In the genomic region with DNA sequence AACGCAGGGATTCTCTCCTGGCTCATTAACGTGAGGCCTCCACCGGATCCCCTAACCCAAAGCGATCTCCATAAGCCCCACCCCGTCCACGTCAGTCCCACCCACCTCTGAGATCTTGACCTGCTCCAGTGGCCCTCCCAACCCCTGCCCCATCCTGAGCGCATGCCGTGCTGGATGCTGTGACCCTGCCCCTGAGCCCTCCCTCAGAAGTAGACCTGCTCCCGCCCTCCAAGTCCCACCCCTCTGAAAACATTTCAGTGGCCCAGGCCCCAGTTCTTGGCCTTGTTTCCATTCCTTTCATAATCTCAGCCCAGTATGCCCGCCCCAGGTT, we compare ENCODE assay signal across 10 cellular contexts. TPM values are rescaled to one million over a fixed set of nuclear protein-coding genes. Genes with fewer than 3 reads are reported as not detected.
DNase-seq lines count a peak whose midpoint lies in the region; TF ChIP-seq lines count a peak whose summit lies in the region.
"Had no signal": no experiment of that assay in that cellular context is flagged by ENCODE, and none has a peak within 500 bp of the region (broad histone marks: within the 10 kb centered on the region; RNA-seq: fewer than 3 reads in every experiment).

No MANE protein-coding gene starts in this region.

- no peak for DNase-seq in activated T-cell treated with anti-CD3 and anti-CD28 coated beads, Interleukin-2, amount 50 U/mL, for 24 hours
- DNase-seq in activated T-cell treated with anti-CD3 and anti-CD28 coated beads, Interleukin-2, amount 50 U/mL, for 48 hours, result no peak
- DNase-seq in RWPE1 (ENCODE audit: low spot score), result no peak
- peak; percentile 75 for DNase-seq in iPS DF 4.7 (ENCODE audit: extremely low read depth, low spot score)
- DNase-seq in spleen, result peak; percentile 74
- DNase-seq in NCI-H526 treated with DMSO at 0.1 percent for 48 hours (lab: John Stamatoyannopoulos, UW), result no peak
- DNase-seq in OCI-M1 (lab: John Stamatoyannopoulos, UW), result no peak
- DNase-seq in NCI-H510A (lab: John Stamatoyannopoulos, UW), result no peak
- DNase-seq: NCI-H1048 had no signal

- H3K27me3 Mint-ChIP-seq in activated T-cell treated with anti-CD3 and anti-CD28 coated beads, Interleukin-2, amount 50 U/mL, for 24 hours, result peaks cover 51% of the 10 kb centered on the region

- H3K4me1 ChIP-seq in spleen, result peaks cover 8 to 65% (median 48%) of the 10 kb centered on the region in 6 donors

- H3K36me3 Mint-ChIP-seq in activated T-cell treated with anti-CD3 and anti-CD28 coated beads, Interleukin-2, amount 50 U/mL, for 24 hours (ENCODE audit: low read depth), result no peaks in the 10 kb centered on the region

- no peaks in the 10 kb centered on the region for H3K9me3 Mint-ChIP-seq in activated T-cell treated with anti-CD3 and anti-CD28 coated beads, Interleukin-2, amount 50 U/mL, for 24 hours

- peak overlapping the region; percentile 15 for H3K4me3 Mint-ChIP-seq in activated T-cell treated with anti-CD3 and anti-CD28 coated beads, Interleukin-2, amount 50 U/mL, for 24 hours

- TF ChIP-seq POLR2A in spleen (IDR thresholded peaks at IDR 0.05), result no peak

- peaks cover 0 to 4% (median 0%) of the 10 kb centered on the region in 8 donors for H3K9me3 ChIP-seq in spleen
- H3K9me3 ChIP-seq: body of pancreas had no signal

- H3K4me1 Mint-ChIP-seq in activated T-cell treated with anti-CD3 and anti-CD28 coated beads, Interleukin-2, amount 50 U/mL, for 24 hours (ENCODE audit: low read depth), result peaks cover 29% of the 10 kb centered on the region

- CTCF ChIA-PET in RWPE1 (lab: Yijun Ruan, JAX), result no interaction called here

- H3K4me3 ChIP-seq in spleen, result peak overlapping the region in 1 of 8 donors; percentile 53
- H3K4me3 ChIP-seq: body of pancreas had no signal

- POLR2A ChIA-PET in RWPE1 (lab: Yijun Ruan, JAX; ENCODE audit: low non-redundant PET), result no interaction called here

- 28 to 32% (median 30%) methylated on average over 10 of the region's 10 CpGs for WGBS in spleen, 5 donors

- H3K36me3 ChIP-seq in spleen, result no peaks in the 10 kb centered on the region

- peaks cover 0 to 88% (median 24%) of the 10 kb centered on the region in 7 donors for H3K27me3 ChIP-seq in spleen (replicated peaks in 1 of 7)
- H3K27me3 ChIP-seq: body of pancreas had no signal

- no peak overlapping the region for H3K27ac Mint-ChIP-seq in activated T-cell treated with anti-CD3 and anti-CD28 coated beads, Interleukin-2, amount 50 U/mL, for 24 hours

- H3K27ac ChIP-seq in RWPE1, result peak overlapping the region; percentile 84
- H3K27ac ChIP-seq in spleen, result no peak overlapping the region

- TF ChIP-seq CTCF in RWPE1 (conservative IDR thresholded peaks at IDR 0.05; ENCODE audit: low read depth) (no peak), spleen (IDR thresholded peaks at IDR 0.05 in 8 of 11, conservative IDR thresholded peaks at IDR 0.05 in 3 of 11) (no peak)

- intact Hi-C loops in spleen (cut with DNase I; ENCODE audit: low total_unique reads), result no loop called here

RNA-seq across cellular contexts. Expression of gene LMTK3, which starts 19.9 kb away (rescaled TPM):
- 1 to 10 TPM in 6 of 7 donors, under 1 TPM in 1; 0.69 to 4.2 (median 1.5) TPM for total RNA-seq in spleen
- polyA plus RNA-seq in spleen, result 1 to 10 TPM in 1 of 3 donors, under 1 TPM in 2; 0.29 to 1.1 (median 0.37) TPM

RNA-seq across cellular contexts. Expression of gene CYTH2, which starts 22.6 kb away (rescaled TPM):
- 10 to 100 TPM; 31.4 to 66.4 (median 48.2) TPM for total RNA-seq in spleen
- polyA plus RNA-seq in spleen, result 10 to 100 TPM; 22.6 to 44.1 (median 24.6) TPM

RNA-seq across cellular contexts. Expression of gene KCNJ14, which starts 36.4 kb away (rescaled TPM):
- 1 to 10 TPM in 2 of 7 donors, under 1 TPM in 5; 0.43 to 1.4 (median 0.93) TPM for total RNA-seq in spleen
- polyA plus RNA-seq in spleen, result under 1 TPM; 0.26 to 0.61 (median 0.38) TPM

RNA-seq across cellular contexts. Expression of gene GRWD1, which starts 46.0 kb away (rescaled TPM):
- total RNA-seq in spleen, result 10 to 100 TPM; 24.3 to 34.5 (median 26.0) TPM
- polyA plus RNA-seq in spleen, result 10 to 100 TPM in 1 of 3 donors, 1 to 10 TPM in 2; 5.5 to 14.7 (median 9.5) TPM

Comparison
In these comparisons a context has a peak if more than half of its experiments do, and no peak if none do; other contexts are left out.
1. DNase-seq: peak in iPS DF 4.7 (single experiment) and spleen (single experiment); none in activated T-cell treated with anti-CD3 and anti-CD28 coated beads, Interleukin-2, amount 50 U/mL, for 24 hours (single experiment), activated T-cell treated with anti-CD3 and anti-CD28 coated beads, Interleukin-2, amount 50 U/mL, for 48 hours (0 of 2), RWPE1 (single experiment), NCI-H526 treated with DMSO at 0.1 percent for 48 hours (single experiment), OCI-M1 (single experiment) and NCI-H510A (single experiment).